ENCODE assay signal across 2 cellular contexts in genomic region chr2:209771474-209772292, GRCh38.
TF ChIP-seq lines count a peak whose summit lies in the region.

A gene with protein sequence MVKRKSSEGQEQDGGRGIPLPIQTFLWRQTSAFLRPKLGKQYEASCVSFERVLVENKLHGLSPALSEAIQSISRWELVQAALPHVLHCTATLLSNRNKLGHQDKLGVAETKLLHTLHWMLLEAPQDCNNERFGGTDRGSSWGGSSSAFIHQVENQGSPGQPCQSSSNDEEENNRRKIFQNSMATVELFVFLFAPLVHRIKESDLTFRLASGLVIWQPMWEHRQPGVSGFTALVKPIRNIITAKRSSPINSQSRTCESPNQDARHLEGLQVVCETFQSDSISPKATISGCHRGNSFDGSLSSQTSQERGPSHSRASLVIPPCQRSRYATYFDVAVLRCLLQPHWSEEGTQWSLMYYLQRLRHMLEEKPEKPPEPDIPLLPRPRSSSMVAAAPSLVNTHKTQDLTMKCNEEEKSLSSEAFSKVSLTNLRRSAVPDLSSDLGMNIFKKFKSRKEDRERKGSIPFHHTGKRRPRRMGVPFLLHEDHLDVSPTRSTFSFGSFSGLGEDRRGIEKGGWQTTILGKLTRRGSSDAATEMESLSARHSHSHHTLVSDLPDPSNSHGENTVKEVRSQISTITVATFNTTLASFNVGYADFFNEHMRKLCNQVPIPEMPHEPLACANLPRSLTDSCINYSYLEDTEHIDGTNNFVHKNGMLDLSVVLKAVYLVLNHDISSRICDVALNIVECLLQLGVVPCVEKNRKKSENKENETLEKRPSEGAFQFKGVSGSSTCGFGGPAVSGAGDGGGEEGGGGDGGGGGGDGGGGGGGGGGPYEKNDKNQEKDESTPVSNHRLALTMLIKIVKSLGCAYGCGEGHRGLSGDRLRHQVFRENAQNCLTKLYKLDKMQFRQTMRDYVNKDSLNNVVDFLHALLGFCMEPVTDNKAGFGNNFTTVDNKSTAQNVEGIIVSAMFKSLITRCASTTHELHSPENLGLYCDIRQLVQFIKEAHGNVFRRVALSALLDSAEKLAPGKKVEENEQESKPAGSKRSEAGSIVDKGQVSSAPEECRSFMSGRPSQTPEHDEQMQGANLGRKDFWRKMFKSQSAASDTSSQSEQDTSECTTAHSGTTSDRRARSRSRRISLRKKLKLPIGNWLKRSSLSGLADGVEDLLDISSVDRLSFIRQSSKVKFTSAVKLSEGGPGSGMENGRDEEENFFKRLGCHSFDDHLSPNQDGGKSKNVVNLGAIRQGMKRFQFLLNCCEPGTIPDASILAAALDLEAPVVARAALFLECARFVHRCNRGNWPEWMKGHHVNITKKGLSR (N-terminal part only) (plus strand): TSS chr2:209771832. CDS start chr2:209772073, 241 bp downstream.

TF ChIP-seq in SK-N-SH, 30 proteins besides CTCF, POLR2A, EP300 and RAD21:
- TF ChIP-seq MEF2A (IDR thresholded peaks at IDR 0.05; ENCODE audit: borderline replicate concordance, low read depth) (no peak), FOSL2 (IDR thresholded peaks at IDR 0.05; ENCODE audit: borderline replicate concordance, low read depth) (no peak), TCF12 (IDR thresholded peaks at IDR 0.05) (0 out of 2 replicates have a peak, but pooled peaks have one; percentile 12), MAX (IDR thresholded peaks at IDR 0.05; ENCODE audit: low read depth) (peak; percentile 38; the same call in 1 of the 2 replicates), SIN3A (IDR thresholded peaks at IDR 0.05; ENCODE audit: borderline replicate concordance, low read depth, low read length) (peak; percentile 87; the same call in 1 of the 2 replicates), CHD2 (IDR thresholded peaks at IDR 0.05; ENCODE audit: low read length, partially characterized antibody) (peak; percentile 51), SMC3 (IDR thresholded peaks at IDR 0.05; ENCODE audit: low read depth, low read length) (0 out of 2 replicates have a peak, but pooled peaks have one; percentile 10), GATA2 (CRISPR knock-in tag; IDR thresholded peaks at IDR 0.05) (peak; percentile 54)
- TF ChIP-seq, protein P1, sequence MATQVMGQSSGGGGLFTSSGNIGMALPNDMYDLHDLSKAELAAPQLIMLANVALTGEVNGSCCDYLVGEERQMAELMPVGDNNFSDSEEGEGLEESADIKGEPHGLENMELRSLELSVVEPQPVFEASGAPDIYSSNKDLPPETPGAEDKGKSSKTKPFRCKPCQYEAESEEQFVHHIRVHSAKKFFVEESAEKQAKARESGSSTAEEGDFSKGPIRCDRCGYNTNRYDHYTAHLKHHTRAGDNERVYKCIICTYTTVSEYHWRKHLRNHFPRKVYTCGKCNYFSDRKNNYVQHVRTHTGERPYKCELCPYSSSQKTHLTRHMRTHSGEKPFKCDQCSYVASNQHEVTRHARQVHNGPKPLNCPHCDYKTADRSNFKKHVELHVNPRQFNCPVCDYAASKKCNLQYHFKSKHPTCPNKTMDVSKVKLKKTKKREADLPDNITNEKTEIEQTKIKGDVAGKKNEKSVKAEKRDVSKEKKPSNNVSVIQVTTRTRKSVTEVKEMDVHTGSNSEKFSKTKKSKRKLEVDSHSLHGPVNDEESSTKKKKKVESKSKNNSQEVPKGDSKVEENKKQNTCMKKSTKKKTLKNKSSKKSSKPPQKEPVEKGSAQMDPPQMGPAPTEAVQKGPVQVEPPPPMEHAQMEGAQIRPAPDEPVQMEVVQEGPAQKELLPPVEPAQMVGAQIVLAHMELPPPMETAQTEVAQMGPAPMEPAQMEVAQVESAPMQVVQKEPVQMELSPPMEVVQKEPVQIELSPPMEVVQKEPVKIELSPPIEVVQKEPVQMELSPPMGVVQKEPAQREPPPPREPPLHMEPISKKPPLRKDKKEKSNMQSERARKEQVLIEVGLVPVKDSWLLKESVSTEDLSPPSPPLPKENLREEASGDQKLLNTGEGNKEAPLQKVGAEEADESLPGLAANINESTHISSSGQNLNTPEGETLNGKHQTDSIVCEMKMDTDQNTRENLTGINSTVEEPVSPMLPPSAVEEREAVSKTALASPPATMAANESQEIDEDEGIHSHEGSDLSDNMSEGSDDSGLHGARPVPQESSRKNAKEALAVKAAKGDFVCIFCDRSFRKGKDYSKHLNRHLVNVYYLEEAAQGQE (IDR thresholded peaks at IDR 0.05; ENCODE audit: low read depth, low read length), result peak; percentile 99

TF ChIP-seq in H1, 55 proteins besides CTCF, POLR2A, EP300 and RAD21:
- TF ChIP-seq CBX8 (IDR thresholded peaks at IDR 0.05; ENCODE audit: borderline replicate concordance, low read depth, low read length) (no peak), MAX (IDR thresholded peaks at IDR 0.05) (no peak), KDM4A (IDR thresholded peaks at IDR 0.05; ENCODE audit: low read depth, low read length, severe bottlenecking) (peak; percentile 79), BACH1 (IDR thresholded peaks at IDR 0.05; ENCODE audit: low read length) (no peak; the same call in 1 of the 2 replicates), RBBP5 (IDR thresholded peaks at IDR 0.05; ENCODE audit: borderline replicate concordance, low read depth, low read length) (0 out of 2 replicates have a peak, but pooled peaks have one; percentile 53), NRF1 (IDR thresholded peaks at IDR 0.05; ENCODE audit: low read depth, low read length) (no peak), MAFK (IDR thresholded peaks at IDR 0.05; ENCODE audit: low read depth, low read length) (no peak), TBP (IDR thresholded peaks at IDR 0.05; ENCODE audit: low read depth, low read length) (peak; percentile 34; the same call in 1 of the 2 replicates), YY1 (IDR thresholded peaks at IDR 0.05; ENCODE audit: low read depth, low read length) (peak; percentile 62), KDM5A (IDR thresholded peaks at IDR 0.05; ENCODE audit: low read length) (no peak), RXRA (IDR thresholded peaks at IDR 0.05; ENCODE audit: insufficient read depth, low read depth, low read length) (no peak), EZH2 (IDR thresholded peaks at IDR 0.05; ENCODE audit: low read depth, low read length, severe bottlenecking) (peak; percentile 42), BCL11A (IDR thresholded peaks at IDR 0.05; ENCODE audit: low read depth in 2 of 2, low read length in 2 of 2) (no peak), CEBPB (IDR thresholded peaks at IDR 0.05; ENCODE audit: low read depth, low read length) (no peak), HDAC2 (IDR thresholded peaks at IDR 0.05; ENCODE audit: borderline replicate concordance in 1 of 2, low read depth in 2 of 2, low read length in 2 of 2) (peak in 1 of 2 experiments; percentile 75; a peak in 2 of 4 replicates), SAP30 (IDR thresholded peaks at IDR 0.05; ENCODE audit: insufficient read depth, insufficient replicate concordance, low read length) (no peak), PHF8 (conservative IDR thresholded peaks at IDR 0.05; ENCODE audit: low read depth, low read length) (no peak), SP2 (IDR thresholded peaks at IDR 0.05; ENCODE audit: low read length) (no peak), BRCA1 (IDR thresholded peaks at IDR 0.05; ENCODE audit: low read depth, low read length) (no peak), JUN (IDR thresholded peaks at IDR 0.05; ENCODE audit: low read depth, low read length) (no peak), ASH2L (IDR thresholded peaks at IDR 0.05; ENCODE audit: low read length) (peak; percentile 51), SIN3A (conservative IDR thresholded peaks at IDR 0.05 in 1 of 2, IDR thresholded peaks at IDR 0.05 in 1 of 2; ENCODE audit: low read depth in 1 of 2, low read length in 2 of 2) (peak; percentile 93; a peak in 3 of 4 replicates), EGR1 (IDR thresholded peaks at IDR 0.05; ENCODE audit: borderline replicate concordance, low read depth, low read length) (peak; percentile 100), TAF7 (optimal IDR thresholded peaks at IDR 0.05; ENCODE audit: borderline replicate concordance, low read depth, low read length) (peak; percentile 70), FOSL1 (IDR thresholded peaks at IDR 0.05; ENCODE audit: insufficient read depth, low read depth, low read length) (no peak), POU5F1 (IDR thresholded peaks at IDR 0.05; ENCODE audit: low read depth, low read length) (no peak)
- TF ChIP-seq, protein P2, sequence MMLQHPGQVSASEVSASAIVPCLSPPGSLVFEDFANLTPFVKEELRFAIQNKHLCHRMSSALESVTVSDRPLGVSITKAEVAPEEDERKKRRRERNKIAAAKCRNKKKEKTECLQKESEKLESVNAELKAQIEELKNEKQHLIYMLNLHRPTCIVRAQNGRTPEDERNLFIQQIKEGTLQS (IDR thresholded peaks at IDR 0.05; ENCODE audit: insufficient read depth, low read depth, low read length), result no peak
